In the genomic region with DNA sequence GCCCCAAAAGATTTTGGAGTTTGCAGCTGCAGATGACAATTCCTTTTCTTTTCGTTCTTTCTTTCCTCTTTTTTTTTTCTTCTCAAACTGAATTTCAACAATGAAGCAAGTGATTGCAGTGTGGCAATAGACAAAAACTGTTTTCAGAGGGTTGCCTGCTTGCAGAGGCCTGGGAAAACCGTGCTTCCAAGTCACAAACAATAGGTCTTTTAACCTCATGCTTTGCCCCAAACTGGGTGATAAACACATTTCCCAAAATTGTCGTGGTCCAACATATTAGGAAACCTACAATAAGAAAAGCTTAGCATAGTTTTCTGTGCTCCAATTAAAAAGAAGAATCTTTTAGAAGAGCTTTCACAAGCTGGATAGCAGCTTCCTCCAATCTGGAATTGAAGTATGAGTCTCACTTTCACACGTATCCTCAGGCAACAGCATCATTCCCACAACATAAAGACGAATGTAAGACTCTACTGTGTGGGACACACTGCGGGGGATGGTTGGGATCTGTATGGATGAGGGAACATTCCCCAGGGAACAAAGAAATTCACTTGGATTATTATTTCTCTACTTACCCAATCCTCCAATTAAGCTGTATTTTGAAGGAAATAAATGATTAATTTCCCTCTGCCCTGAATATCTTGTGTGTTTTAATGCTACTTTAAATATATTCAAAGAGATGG, we compare ENCODE assay signal across 13 cellular contexts.
DNase-seq lines count a peak whose midpoint lies in the region; ATAC-seq lines count a peak whose summit lies in the region.
"Had no signal": no experiment of that assay in that cellular context is flagged by ENCODE, and none has a peak within 500 bp of the region (broad histone marks: within the 10 kb centered on the region; RNA-seq: fewer than 3 reads in every experiment).

No MANE protein-coding gene starts in this region.

- peaks cover 13% of the 10 kb centered on the region for H3K9me3 Mint-ChIP-seq in natural killer cell treated with Interleukin-12 subunit alpha and Interleukin-12 subunit beta and Interleukin-15 and Interleukin-18, amount 100 ng/mL, for 72 hours

- H2AFZ ChIP-seq in neuron (ENCODE audit: low read depth, low read length): peak overlapping the region; percentile 37

- H3K27me3 ChIP-seq in neuron (ENCODE audit: insufficient read depth, low read length): no peaks in the 10 kb centered on the region

- peaks cover 15% of the 10 kb centered on the region for H3K4me1 ChIP-seq in neuron (ENCODE audit: insufficient read depth, low read length)

- no peaks in the 10 kb centered on the region for H3K36me3 ChIP-seq in neuron (ENCODE audit: insufficient read depth, low read length)

- DNase-seq in COLO829 (ENCODE audit: low spot score): peak; percentile 87
- DNase-seq in SK-MEL-5 (ENCODE audit: low read depth, low spot score): peak; percentile 94
- DNase-seq in epidermal melanocyte (ENCODE audit: insufficient read length, low spot score): peak; percentile 41
- no peak for DNase-seq in AG20443 (ENCODE audit: low spot score)
- DNase-seq in natural killer cell treated with Interleukin-12 subunit alpha and Interleukin-12 subunit beta and Interleukin-15 and Interleukin-18, amount 100 ng/mL, for 72 hours (ENCODE audit: low spot score): no peak
- DNase-seq: EL, H9, NCI-H1048, NCI-H1436 treated with DMSO at 0.1 percent for 48 hours, NCI-H2029 treated with DMSO at 0.1 percent for 48 hours, NCI-H2227 treated with DMSO at 0.1 percent for 48 hours had no signal

- peaks cover 4 to 6% of the 10 kb centered on the region in 2 donors for H3K27me3 Mint-ChIP-seq in natural killer cell treated with Interleukin-12 subunit alpha and Interleukin-12 subunit beta and Interleukin-15 and Interleukin-18, amount 100 ng/mL, for 72 hours

- no peak overlapping the region for H3K4me3 ChIP-seq in neuron (ENCODE audit: low read length)

- peaks cover 16% of the 10 kb centered on the region for H3K36me3 Mint-ChIP-seq in natural killer cell treated with Interleukin-12 subunit alpha and Interleukin-12 subunit beta and Interleukin-15 and Interleukin-18, amount 100 ng/mL, for 72 hours

- peaks cover 2 to 4% of the 10 kb centered on the region in 2 donors for H3K4me1 Mint-ChIP-seq in natural killer cell treated with Interleukin-12 subunit alpha and Interleukin-12 subunit beta and Interleukin-15 and Interleukin-18, amount 100 ng/mL, for 72 hours (ENCODE audit: low read depth in 2 of 2)

- in situ Hi-C loops in SK-MEL-5 (cut with HindIII; ENCODE audit: low pct_unique_long_range_greater_than_20kb, low sequenced_read_pairs): no loop called here

- H3K4me3 Mint-ChIP-seq in natural killer cell treated with Interleukin-12 subunit alpha and Interleukin-12 subunit beta and Interleukin-15 and Interleukin-18, amount 100 ng/mL, for 72 hours: no peak overlapping the region
- H3K4me3 Mint-ChIP-seq: H9 had no signal

- no peak overlapping the region for H3K27ac Mint-ChIP-seq in natural killer cell treated with Interleukin-12 subunit alpha and Interleukin-12 subunit beta and Interleukin-15 and Interleukin-18, amount 100 ng/mL, for 72 hours
- H3K27ac Mint-ChIP-seq: H9 had no signal

- no peak for ATAC-seq in natural killer cell treated with Interleukin-12 subunit alpha and Interleukin-12 subunit beta and Interleukin-15 and Interleukin-18, amount 100 ng/mL, for 72 hours
- no peak for ATAC-seq in GM21717 (IDR thresholded peaks at IDR 0.05; ENCODE audit: unreplicated experiment)

- H3K9me3 ChIP-seq in neuron (ENCODE audit: low read length): peaks cover 4% of the 10 kb centered on the region

Comparison
In these comparisons a context has a peak if more than half of its experiments do, and no peak if none do; other contexts are left out.
1. DNase-seq: peak in COLO829 (single experiment), SK-MEL-5 (single experiment) and epidermal melanocyte (single experiment); none in AG20443 (single experiment) and natural killer cell treated with Interleukin-12 subunit alpha and Interleukin-12 subunit beta and Interleukin-15 and Interleukin-18, amount 100 ng/mL, for 72 hours (single experiment).